ENCODE assay signal across 23 cellular contexts in genomic region chr3:16390581-16390980, GRCh38.
DNase-seq lines count a peak whose midpoint lies in the region; ATAC-seq and TF ChIP-seq lines count a peak whose summit lies in the region.
"Had no signal": no experiment of that assay in that cellular context is flagged by ENCODE, and none has a peak within 500 bp of the region (broad histone marks: within the 10 kb centered on the region; RNA-seq: fewer than 3 reads in every experiment).

No MANE protein-coding gene starts in this region.

- H3K9me3 ChIP-seq in body of pancreas, result no peaks in the 10 kb centered on the region
- H3K9me3 ChIP-seq: SJSA1 had no signal

- H3K9me3 Mint-ChIP-seq in activated T-cell treated with anti-CD3 and anti-CD28 coated beads, Interleukin-2, amount 50 U/mL, for 72 hours, result peaks cover 2 to 7% of the 10 kb centered on the region in 2 donors
- no peaks in the 10 kb centered on the region for H3K9me3 Mint-ChIP-seq in activated T-cell treated with anti-CD3 and anti-CD28 coated beads, Interleukin-2, amount 50 U/mL, for 4 hours
- no peaks in the 10 kb centered on the region for H3K9me3 Mint-ChIP-seq in activated T-helper 17 cell treated with anti-CD3 and anti-CD28 coated beads, Interleukin-2, amount 50 U/mL, for 72 hours
- no peaks in the 10 kb centered on the region for H3K9me3 Mint-ChIP-seq in nephron
- H3K9me3 Mint-ChIP-seq: CD8-positive, alpha-beta memory T cell; H9 had no signal

- intact Hi-C loops in body of pancreas (cut with DNase I), result no loop called here

- 48 to 50% methylated on average over 2 of the region's 2 CpGs for WGBS in body of pancreas, 2 donors

- TF ChIP-seq POLR2A in body of pancreas (IDR thresholded peaks at IDR 0.05), result no peak

- ATAC-seq in activated T-cell treated with anti-CD3 and anti-CD28 coated beads, Interleukin-2, amount 50 U/mL, for 72 hours (replicated peaks in 1 of 2), result no peak
- ATAC-seq in activated T-cell treated with anti-CD3 and anti-CD28 coated beads, Interleukin-2, amount 50 U/mL, for 4 hours, result no peak
- ATAC-seq in activated T-helper 17 cell treated with anti-CD3 and anti-CD28 coated beads, Interleukin-2, amount 50 U/mL, for 72 hours (replicated peaks), result no peak
- ATAC-seq in body of pancreas (no peak), HG03025 (IDR thresholded peaks at IDR 0.05; ENCODE audit: low FRiP score, unreplicated experiment) (no peak)
- ATAC-seq: Right ventricle myocardium inferior had no signal

- no peak overlapping the region for H3K4me3 ChIP-seq in body of pancreas
- H3K4me3 ChIP-seq: BLaER1 treated with 17β-estradiol and CSF1 and Interleukin-3, amounts not matched to agents 10 nM and 100 nM; SJSA1 had no signal

- no peak for TF ChIP-seq CTCF in nephron (IDR thresholded peaks at IDR 0.05; ENCODE audit: unreplicated experiment in 3 of 3)
- TF ChIP-seq CTCF in body of pancreas (IDR thresholded peaks at IDR 0.05), result no peak

- no peaks in the 10 kb centered on the region for H3K27me3 Mint-ChIP-seq in activated T-cell treated with anti-CD3 and anti-CD28 coated beads, Interleukin-2, amount 50 U/mL, for 72 hours (ENCODE audit: low read depth)
- H3K27me3 Mint-ChIP-seq in activated T-cell treated with anti-CD3 and anti-CD28 coated beads, Interleukin-2, amount 50 U/mL, for 4 hours (ENCODE audit: low read depth), result no peaks in the 10 kb centered on the region
- H3K27me3 Mint-ChIP-seq in activated T-helper 17 cell treated with anti-CD3 and anti-CD28 coated beads, Interleukin-2, amount 50 U/mL, for 72 hours, result no peaks in the 10 kb centered on the region
- peaks cover 5% of the 10 kb centered on the region for H3K27me3 Mint-ChIP-seq in nephron (ENCODE audit: low read depth)
- H3K27me3 Mint-ChIP-seq: CD8-positive, alpha-beta memory T cell had no signal

- no peaks in the 10 kb centered on the region for H3K27me3 ChIP-seq in body of pancreas
- H3K27me3 ChIP-seq: BLaER1 treated with 17β-estradiol and CSF1 and Interleukin-3, amounts not matched to agents 10 nM and 100 nM; SJSA1 had no signal

- H3K27ac ChIP-seq in body of pancreas, result no peak overlapping the region
- H3K27ac ChIP-seq: 22Rv1; BLaER1 treated with 17β-estradiol and CSF1 and Interleukin-3, amounts not matched to agents 10 nM and 100 nM; KMS-11; SJSA1 had no signal

- peaks cover 11 to 37% of the 10 kb centered on the region in 2 donors for H3K36me3 Mint-ChIP-seq in activated T-cell treated with anti-CD3 and anti-CD28 coated beads, Interleukin-2, amount 50 U/mL, for 72 hours (ENCODE audit: insufficient read depth in 2 of 2)
- peaks cover 22% of the 10 kb centered on the region for H3K36me3 Mint-ChIP-seq in activated T-cell treated with anti-CD3 and anti-CD28 coated beads, Interleukin-2, amount 50 U/mL, for 4 hours (ENCODE audit: insufficient read depth)
- H3K36me3 Mint-ChIP-seq in activated T-helper 17 cell treated with anti-CD3 and anti-CD28 coated beads, Interleukin-2, amount 50 U/mL, for 72 hours (ENCODE audit: low read depth), result peaks cover 78% of the 10 kb centered on the region
- H3K36me3 Mint-ChIP-seq in nephron (ENCODE audit: low read depth), result no peaks in the 10 kb centered on the region

- no peak for DNase-seq in activated T-cell treated with anti-CD3 and anti-CD28 coated beads, Interleukin-2, amount 50 U/mL, for 72 hours
- no peak for DNase-seq in activated T-cell treated with anti-CD3 and anti-CD28 coated beads, Interleukin-2, amount 50 U/mL, for 4 hours
- DNase-seq in body of pancreas (no peak), NCI-H748 treated with DMSO at 0.1 percent for 48 hours (lab: John Stamatoyannopoulos, UW) (no peak), kidney tubule cell (ENCODE audit: low spot score) (no peak)
- DNase-seq: ACHN; CD8-positive, alpha-beta memory T cell; DMS53; H9; NCI-H1105; NCI-H146; NCI-H2029; NCI-H2227 treated with DMSO at 0.1 percent for 48 hours; NCI-H510A; OCI-M1 had no signal

- H3K36me3 ChIP-seq in body of pancreas (replicated peaks in 1 of 2; ENCODE audit: insufficient read depth in 1 of 2, low read depth in 2 of 2), result no peaks in the 10 kb centered on the region
- H3K36me3 ChIP-seq: SJSA1 had no signal

- peaks cover 32% of the 10 kb centered on the region for H3K4me1 Mint-ChIP-seq in activated T-cell treated with anti-CD3 and anti-CD28 coated beads, Interleukin-2, amount 50 U/mL, for 72 hours (ENCODE audit: low read depth)
- peaks cover 33% of the 10 kb centered on the region for H3K4me1 Mint-ChIP-seq in activated T-cell treated with anti-CD3 and anti-CD28 coated beads, Interleukin-2, amount 50 U/mL, for 4 hours (ENCODE audit: low read depth)
- peaks cover 46% of the 10 kb centered on the region for H3K4me1 Mint-ChIP-seq in activated T-helper 17 cell treated with anti-CD3 and anti-CD28 coated beads, Interleukin-2, amount 50 U/mL, for 72 hours
- peaks cover 49% of the 10 kb centered on the region for H3K4me1 Mint-ChIP-seq in nephron

- no peak overlapping the region for H3K4me3 Mint-ChIP-seq in activated T-cell treated with anti-CD3 and anti-CD28 coated beads, Interleukin-2, amount 50 U/mL, for 72 hours
- no peak overlapping the region for H3K4me3 Mint-ChIP-seq in activated T-cell treated with anti-CD3 and anti-CD28 coated beads, Interleukin-2, amount 50 U/mL, for 4 hours
- H3K4me3 Mint-ChIP-seq in activated T-helper 17 cell treated with anti-CD3 and anti-CD28 coated beads, Interleukin-2, amount 50 U/mL, for 72 hours, result no peak overlapping the region
- no peak overlapping the region for H3K4me3 Mint-ChIP-seq in nephron
- H3K4me3 Mint-ChIP-seq: CD8-positive, alpha-beta memory T cell; H9 had no signal

- H3K4me1 ChIP-seq in body of pancreas, result no peaks in the 10 kb centered on the region

- peak overlapping the region; percentile 5 for H3K27ac Mint-ChIP-seq in activated T-cell treated with anti-CD3 and anti-CD28 coated beads, Interleukin-2, amount 50 U/mL, for 72 hours
- peak overlapping the region; percentile 81 for H3K27ac Mint-ChIP-seq in activated T-helper 17 cell treated with anti-CD3 and anti-CD28 coated beads, Interleukin-2, amount 50 U/mL, for 72 hours
- H3K27ac Mint-ChIP-seq in nephron, result peak overlapping the region; percentile 4 to 27 (median 8)
- H3K27ac Mint-ChIP-seq: H9 had no signal

Comparison
In these comparisons a context has a peak if more than half of its experiments do, and no peak if none do; other contexts are left out.
1. H3K27ac Mint-ChIP-seq: peak in every context shown above with its lines; median percentile 81 in activated T-helper 17 cell treated with anti-CD3 and anti-CD28 coated beads, Interleukin-2, amount 50 U/mL, for 72 hours; 8 in nephron; 5 in activated T-cell treated with anti-CD3 and anti-CD28 coated beads, Interleukin-2, amount 50 U/mL, for 72 hours.